9 cellular contexts compared by ENCODE assay signal in the genomic region with DNA sequence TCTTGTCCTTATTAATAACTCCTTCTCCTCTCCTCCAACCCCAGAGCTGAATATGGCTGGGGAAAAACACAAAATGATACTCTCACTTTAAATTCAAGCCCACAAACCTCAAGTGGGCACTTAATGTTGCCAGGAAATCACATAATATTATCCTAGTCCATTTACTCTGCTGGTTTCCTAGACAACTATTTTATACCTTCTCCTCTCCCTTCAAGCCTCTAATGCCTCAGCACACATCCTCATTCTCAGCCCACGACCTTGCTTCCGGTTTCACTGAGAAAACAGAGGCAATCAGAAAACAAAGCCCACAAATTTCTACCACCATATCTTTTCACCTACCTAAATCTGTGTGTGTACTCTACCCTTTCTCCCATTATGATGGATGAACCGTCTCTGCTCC.
DNase-seq lines count a peak whose midpoint lies in the region; ATAC-seq, FAIRE-seq and TF ChIP-seq lines count a peak whose summit lies in the region.
"Had no signal": no experiment of that assay in that cellular context is flagged by ENCODE, and none has a peak within 500 bp of the region (broad histone marks: within the 10 kb centered on the region; RNA-seq: fewer than 3 reads in every experiment).

No MANE protein-coding gene starts in this region.

- no peaks in the 10 kb centered on the region for H3K9me3 Mint-ChIP-seq in memory B cell

- H3K36me3 Mint-ChIP-seq in memory B cell = no peaks in the 10 kb centered on the region

- H3K4me1 Mint-ChIP-seq in memory B cell = peaks cover 11% of the 10 kb centered on the region

- TF ChIP-seq POLR2A in H54 (IDR thresholded peaks at IDR 0.05; ENCODE audit: low read depth, low read length) = no peak

- no peak for FAIRE-seq in H54 (lab: Jason Lieb, UNC)
- FAIRE-seq: small intestine had no signal

- H3K27ac Mint-ChIP-seq in memory B cell = peak overlapping the region; percentile 83

- no peak overlapping the region for H3K4me3 Mint-ChIP-seq in memory B cell

- ATAC-seq in GM18861 (IDR thresholded peaks at IDR 0.05; ENCODE audit: unreplicated experiment) = peak; percentile 57
- ATAC-seq in HG03103 (IDR thresholded peaks at IDR 0.05; ENCODE audit: low read depth, unreplicated experiment) = peak; percentile 83
- ATAC-seq in memory B cell (ENCODE audit: low read depth) = peak; percentile 92
- no peak for ATAC-seq in HG02642 (IDR thresholded peaks at IDR 0.05; ENCODE audit: poor library complexity, unreplicated experiment)

- DNase-seq in NCI-H2196 (lab: John Stamatoyannopoulos, UW; ENCODE audit: unreplicated experiment) = peak; percentile 70
- no peak for DNase-seq in memory B cell (ENCODE audit: low spot score in 2 of 2)
- DNase-seq in medulla oblongata (ENCODE audit: extremely low spot score) = no peak
- DNase-seq in H54 (ENCODE audit: insufficient read length, low spot score) = no peak
- no peak for DNase-seq in SW480 (ENCODE audit: low spot score)
- DNase-seq: small intestine had no signal

- H3K27me3 Mint-ChIP-seq in memory B cell = no peaks in the 10 kb centered on the region
